13 cellular contexts compared by ENCODE assay signal in the genomic region with DNA sequence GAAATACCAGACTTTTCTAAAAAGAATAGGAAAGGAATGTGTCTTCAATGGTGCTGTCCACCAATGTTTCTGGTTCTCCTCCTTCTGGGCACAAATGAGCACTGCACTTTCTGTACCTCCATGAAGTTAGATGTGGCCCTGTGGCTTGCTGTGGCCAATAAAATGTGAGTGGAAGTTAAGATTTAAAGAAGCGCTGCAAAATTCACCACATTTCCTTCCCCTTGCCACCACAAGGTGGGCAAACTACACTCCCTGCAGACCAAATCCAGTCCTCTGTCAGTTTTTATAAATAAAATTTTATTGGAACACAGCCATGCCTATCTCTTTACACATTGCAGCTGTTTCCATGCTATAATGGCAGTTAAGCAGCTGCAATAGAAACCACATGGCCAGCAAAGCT.
A peak's percentile ranks its signal among the peaks of the same experiment; 100 is the strongest.
DNase-seq lines count a peak whose midpoint lies in the region; ATAC-seq and TF ChIP-seq lines count a peak whose summit lies in the region.
"Had no signal": no experiment of that assay in that cellular context is flagged by ENCODE, and none has a peak within 500 bp of the region (broad histone marks: within the 10 kb centered on the region; RNA-seq: fewer than 3 reads in every experiment).

No MANE protein-coding gene starts in this region.

- peaks cover 3% of the 10 kb centered on the region for H3K36me3 Mint-ChIP-seq in neural progenitor cell
- no peaks in the 10 kb centered on the region for H3K36me3 Mint-ChIP-seq in activated naive CD8-positive, alpha-beta T cell treated with anti-CD3 and anti-CD28 coated beads for 36 hours

- no peak overlapping the region for H3K27ac Mint-ChIP-seq in neural progenitor cell
- no peak overlapping the region for H3K27ac Mint-ChIP-seq in activated naive CD8-positive, alpha-beta T cell treated with anti-CD3 and anti-CD28 coated beads for 36 hours
- H3K27ac Mint-ChIP-seq: activated B cell treated with CpG ODN at 0.5 μM for 24 hours; activated naive CD4-positive, alpha-beta T cell treated with anti-CD3 and anti-CD28 coated beads for 36 hours; stimulated activated naive CD8-positive, alpha-beta T cell treated with anti-CD3 and anti-CD28 coated beads, Interleukin-15, amount 100 ng/mL, for 72 hours had no signal

- no peaks in the 10 kb centered on the region for H4K20me1 ChIP-seq in Loucy (ENCODE audit: insufficient read depth, low read length, poor library complexity, severe bottlenecking)
- no peaks in the 10 kb centered on the region for H4K20me1 ChIP-seq in neural progenitor cell (ENCODE audit: low read depth)

- H3K4me1 Mint-ChIP-seq in neural progenitor cell: peaks cover 30% of the 10 kb centered on the region
- H3K4me1 Mint-ChIP-seq in activated naive CD8-positive, alpha-beta T cell treated with anti-CD3 and anti-CD28 coated beads for 36 hours: peaks cover 8% of the 10 kb centered on the region
- H3K4me1 Mint-ChIP-seq: activated B cell treated with CpG ODN at 0.5 μM for 24 hours had no signal

- no peak for TF ChIP-seq EP300 in gastroesophageal sphincter (IDR thresholded peaks at IDR 0.05)

- H3K9ac ChIP-seq in Loucy (ENCODE audit: low read depth, low read length, poor library complexity, severe bottlenecking) (peak overlapping the region; percentile 62), neural progenitor cell (no peak overlapping the region)

- intact Hi-C loops in left cardiac atrium (cut with DNase I): no loop called here

- peak; percentile 69 for TF ChIP-seq CTCF in Loucy (conservative IDR thresholded peaks at IDR 0.05; ENCODE audit: low read length)
- TF ChIP-seq CTCF in neural progenitor cell (IDR thresholded peaks at IDR 0.05): peak; percentile 29
- TF ChIP-seq CTCF in gastroesophageal sphincter (IDR thresholded peaks at IDR 0.05): peak in 1 of 4 experiments; percentile 8

- H3K27me3 Mint-ChIP-seq in neural progenitor cell (ENCODE audit: insufficient read depth, low read depth): peaks cover 8% of the 10 kb centered on the region
- H3K27me3 Mint-ChIP-seq in activated naive CD8-positive, alpha-beta T cell treated with anti-CD3 and anti-CD28 coated beads for 36 hours: peaks cover 47% of the 10 kb centered on the region

- no peaks in the 10 kb centered on the region for H3K79me2 ChIP-seq in Loucy (ENCODE audit: insufficient read depth, low read length)
- no peaks in the 10 kb centered on the region for H3K79me2 ChIP-seq in neural progenitor cell (ENCODE audit: low read depth)

- H3K27ac ChIP-seq in neural progenitor cell (no peak overlapping the region), gastroesophageal sphincter (no peak overlapping the region)
- H3K27ac ChIP-seq: left lung, spleen had no signal

- no peaks in the 10 kb centered on the region for H3K36me3 ChIP-seq in Loucy (ENCODE audit: insufficient read depth, low read length)
- H3K36me3 ChIP-seq in neural progenitor cell: no peaks in the 10 kb centered on the region
- no peaks in the 10 kb centered on the region for H3K36me3 ChIP-seq in gastroesophageal sphincter
- H3K36me3 ChIP-seq: left lung, spleen had no signal

- H3F3A ChIP-seq in Loucy (ENCODE audit: low read depth) (0 out of 2 replicates have a peak, but pooled peaks cover 3% of the 10 kb centered on the region), neural progenitor cell (ENCODE audit: low read depth) (no peaks in the 10 kb centered on the region)

- H3K9me3 Mint-ChIP-seq in neural progenitor cell: no peaks in the 10 kb centered on the region
- no peaks in the 10 kb centered on the region for H3K9me3 Mint-ChIP-seq in activated naive CD8-positive, alpha-beta T cell treated with anti-CD3 and anti-CD28 coated beads for 36 hours
- H3K9me3 Mint-ChIP-seq: activated B cell treated with CpG ODN at 0.5 μM for 24 hours; activated naive CD4-positive, alpha-beta T cell treated with anti-CD3 and anti-CD28 coated beads for 36 hours; stimulated activated naive CD8-positive, alpha-beta T cell treated with anti-CD3 and anti-CD28 coated beads, Interleukin-15, amount 100 ng/mL, for 72 hours had no signal

- H3K4me2 ChIP-seq in Loucy (ENCODE audit: low read depth, low read length, poor library complexity, severe bottlenecking) (peak overlapping the region; percentile 72), neural progenitor cell (no peak overlapping the region)

- H3K4me1 ChIP-seq in Loucy (ENCODE audit: insufficient read depth, low read length, poor library complexity, severe bottlenecking) (peaks cover 91% of the 10 kb centered on the region), neural progenitor cell (peaks cover 11% of the 10 kb centered on the region), gastroesophageal sphincter (peaks cover 0 to 4% (median 0%) of the 10 kb centered on the region in 3 donors)
- H3K4me1 ChIP-seq: left lung, spleen had no signal

- DNase-seq in NCI-H1092 treated with DMSO at 0.1 percent for 48 hours (lab: John Stamatoyannopoulos, UW): peak; percentile 54
- no peak for DNase-seq in NCI-H1092 (lab: John Stamatoyannopoulos, UW)
- peak; percentile 26 for DNase-seq in astrocyte of the hippocampus (ENCODE audit: low read depth, low spot score)
- DNase-seq in neural progenitor cell (ENCODE audit: low spot score): peak; percentile 21
- no peak for DNase-seq in activated naive CD8-positive, alpha-beta T cell treated with anti-CD3 and anti-CD28 coated beads for 36 hours
- DNase-seq in left cardiac atrium: no peak
- DNase-seq: activated B cell treated with CpG ODN at 0.5 μM for 24 hours; activated naive CD4-positive, alpha-beta T cell treated with anti-CD3 and anti-CD28 coated beads for 36 hours; left lung; spleen; stimulated activated naive CD8-positive, alpha-beta T cell treated with anti-CD3 and anti-CD28 coated beads, Interleukin-15, amount 100 ng/mL, for 72 hours had no signal

- no peaks in the 10 kb centered on the region for H3K9me2 ChIP-seq in Loucy (replicated peaks; ENCODE audit: low read depth, low read length)

- H2AFZ ChIP-seq in Loucy (ENCODE audit: low read length): no peak overlapping the region
- peak overlapping the region; percentile 12 for H2AFZ ChIP-seq in neural progenitor cell (replicated peaks)

- no peak for TF ChIP-seq POLR2A in gastroesophageal sphincter (IDR thresholded peaks at IDR 0.05)

- H3K9me3 ChIP-seq in Loucy (ENCODE audit: insufficient read depth, low read depth, low read length) (no peaks in the 10 kb centered on the region), neural progenitor cell (ENCODE audit: low read depth) (no peaks in the 10 kb centered on the region), gastroesophageal sphincter (no peaks in the 10 kb centered on the region)
- H3K9me3 ChIP-seq: left lung, spleen had no signal

- H3K4me3 ChIP-seq in Loucy (ENCODE audit: low read length, poor library complexity, severe bottlenecking) (peak overlapping the region; percentile 36), neural progenitor cell (no peak overlapping the region), gastroesophageal sphincter (no peak overlapping the region)
- H3K4me3 ChIP-seq: left lung, spleen had no signal

- no peak overlapping the region for H3K4me3 Mint-ChIP-seq in neural progenitor cell
- H3K4me3 Mint-ChIP-seq in activated naive CD8-positive, alpha-beta T cell treated with anti-CD3 and anti-CD28 coated beads for 36 hours: no peak overlapping the region
- H3K4me3 Mint-ChIP-seq: activated B cell treated with CpG ODN at 0.5 μM for 24 hours; activated naive CD4-positive, alpha-beta T cell treated with anti-CD3 and anti-CD28 coated beads for 36 hours; stimulated activated naive CD8-positive, alpha-beta T cell treated with anti-CD3 and anti-CD28 coated beads, Interleukin-15, amount 100 ng/mL, for 72 hours had no signal

- ATAC-seq in gastroesophageal sphincter: no peak
- ATAC-seq in left cardiac atrium: no peak
- ATAC-seq: left lung; stimulated activated naive CD8-positive, alpha-beta T cell treated with anti-CD3 and anti-CD28 coated beads, Interleukin-15, amount 100 ng/mL, for 72 hours had no signal

- WGBS in gastroesophageal sphincter (ENCODE audit: low coverage in 1 of 2), 2 donors: 86 to 100% methylated on average over 1 of the region's 1 CpG

- no peaks in the 10 kb centered on the region for H3K27me3 ChIP-seq in Loucy (ENCODE audit: insufficient read depth, low read length, poor library complexity, severe bottlenecking)
- H3K27me3 ChIP-seq in neural progenitor cell: no peaks in the 10 kb centered on the region
- H3K27me3 ChIP-seq in gastroesophageal sphincter: no peaks in the 10 kb centered on the region

Comparison
In these comparisons a context has a peak if more than half of its experiments do, and no peak if none do; other contexts are left out.
1. DNase-seq: peak in NCI-H1092 treated with DMSO at 0.1 percent for 48 hours (single experiment), astrocyte of the hippocampus (single experiment) and neural progenitor cell (single experiment); none in NCI-H1092 (single experiment), activated naive CD8-positive, alpha-beta T cell treated with anti-CD3 and anti-CD28 coated beads for 36 hours (single experiment) and left cardiac atrium (single experiment).